In genomic region chr3:107414325-107414964, GRCh38 we compare ENCODE assay signal across 14 cellular contexts. TPM values are rescaled to one million over a fixed set of nuclear protein-coding genes. Genes with fewer than 3 reads are reported as not detected.
DNase-seq lines count a peak whose midpoint lies in the region; ATAC-seq and TF ChIP-seq lines count a peak whose summit lies in the region.
"Had no signal": no experiment of that assay in that cellular context is flagged by ENCODE, and none has a peak within 500 bp of the region (broad histone marks: within the 10 kb centered on the region; RNA-seq: fewer than 3 reads in every experiment).

No MANE protein-coding gene starts in this region.

- no peaks in the 10 kb centered on the region for H3K36me3 ChIP-seq in naive thymus-derived CD4-positive, alpha-beta T cell (ENCODE audit: control insufficient read depth in 2 of 3, insufficient read depth in 3 of 3, low read length in 3 of 3)
- H3K36me3 ChIP-seq in GM23338 (ENCODE audit: insufficient read depth), result no peaks in the 10 kb centered on the region

- H3K4me3 Mint-ChIP-seq in naive thymus-derived CD4-positive, alpha-beta T cell, result peak overlapping the region in 1 of 10 donors; percentile 47
- H3K4me3 Mint-ChIP-seq in Calu3 (ENCODE audit: low read depth, unreplicated experiment) (no peak overlapping the region), GM23338 (no peak overlapping the region)
- H3K4me3 Mint-ChIP-seq: brain had no signal

- H3K9me2 ChIP-seq in GM23338 (ENCODE audit: insufficient read depth), result no peaks in the 10 kb centered on the region

- no peak for DNase-seq in activated CD4-positive, CD25-positive, alpha-beta regulatory T cell (lab: John Stamatoyannopoulos, UW)
- DNase-seq in naive thymus-derived CD4-positive, alpha-beta T cell, result peak in 3 of 9 donors; percentile 3 to 19 (median 13)
- DNase-seq in Calu3, result no peak
- DNase-seq in GM23338 (ENCODE audit: low spot score), result no peak
- DNase-seq in amniotic stem cell (lab: John Stamatoyannopoulos, UW), result no peak
- DNase-seq: NCI-H345 had no signal

- peaks cover 0 to 14% (median 10%) of the 10 kb centered on the region in 7 donors for H3K4me1 Mint-ChIP-seq in naive thymus-derived CD4-positive, alpha-beta T cell
- peaks cover 18% of the 10 kb centered on the region for H3K4me1 Mint-ChIP-seq in Calu3 (ENCODE audit: low read depth, unreplicated experiment)
- no peaks in the 10 kb centered on the region; the same call in 2 of the 3 replicates for H3K4me1 Mint-ChIP-seq in GM23338

- POLR2A ChIA-PET in naive thymus-derived CD4-positive, alpha-beta T cell (lab: Charles Lee), result no interaction called here

- H3K4me3 ChIP-seq in naive thymus-derived CD4-positive, alpha-beta T cell (ENCODE audit: low read length), result no peak overlapping the region
- H3K4me3 ChIP-seq in GM23338, result no peak overlapping the region

- H3K27me3 Mint-ChIP-seq in naive thymus-derived CD4-positive, alpha-beta T cell, result peaks cover 0 to 14% (median 7%) of the 10 kb centered on the region in 5 donors
- no peaks in the 10 kb centered on the region for H3K27me3 Mint-ChIP-seq in Calu3 (ENCODE audit: unreplicated experiment)
- H3K27me3 Mint-ChIP-seq in GM23338 (ENCODE audit: insufficient read depth, low read depth, poor library complexity), result peaks cover 3% of the 10 kb centered on the region
- H3K27me3 Mint-ChIP-seq: brain, IgD-negative memory B cell had no signal

- H2AFZ ChIP-seq in GM23338, result no peak overlapping the region

- H3F3A ChIP-seq in GM23338 (replicated peaks; ENCODE audit: low read depth), result no peaks in the 10 kb centered on the region

- intact Hi-C loops in naive thymus-derived CD4-positive, alpha-beta T cell (cut with micrococcal nuclease), result no loop called here
- intact Hi-C loops in Calu3 (cut with micrococcal nuclease; ENCODE audit: unreplicated experiment), result no loop called here

- no peaks in the 10 kb centered on the region for H4K20me1 ChIP-seq in GM23338 (replicated peaks; ENCODE audit: insufficient read depth)

- peaks cover 0 to 3% of the 10 kb centered on the region in 2 donors for H3K27me3 ChIP-seq in naive thymus-derived CD4-positive, alpha-beta T cell (ENCODE audit: control insufficient read depth in 2 of 2, insufficient read depth in 2 of 2, low read length in 2 of 2)
- no peaks in the 10 kb centered on the region for H3K27me3 ChIP-seq in GM23338 (ENCODE audit: insufficient read depth)

- H3K9me3 Mint-ChIP-seq in naive thymus-derived CD4-positive, alpha-beta T cell, result peaks cover 0 to 19% (median 6%) of the 10 kb centered on the region in 11 donors
- no peaks in the 10 kb centered on the region for H3K9me3 Mint-ChIP-seq in Calu3 (ENCODE audit: low read depth, unreplicated experiment)
- peaks cover 2% of the 10 kb centered on the region for H3K9me3 Mint-ChIP-seq in GM23338

- no peaks in the 10 kb centered on the region for H3K4me1 ChIP-seq in naive thymus-derived CD4-positive, alpha-beta T cell (ENCODE audit: control insufficient read depth in 2 of 2, insufficient read depth in 2 of 2, low read length in 2 of 2)
- no peaks in the 10 kb centered on the region for H3K4me1 ChIP-seq in GM23338 (ENCODE audit: insufficient read depth)

- H3K9me3 ChIP-seq in naive thymus-derived CD4-positive, alpha-beta T cell (ENCODE audit: control insufficient read depth in 2 of 3, low read length in 3 of 3), result peaks cover 0 to 2% (median 0%) of the 10 kb centered on the region in 3 experiments

- peak overlapping the region in 2 of 9 donors; percentile 43 to 61 for H3K27ac Mint-ChIP-seq in naive thymus-derived CD4-positive, alpha-beta T cell
- H3K27ac Mint-ChIP-seq in Calu3 (ENCODE audit: unreplicated experiment), result no peak overlapping the region
- H3K27ac Mint-ChIP-seq in GM23338, result no peak overlapping the region
- H3K27ac Mint-ChIP-seq: brain, IgD-negative memory B cell had no signal

- ATAC-seq in activated CD4-positive, CD25-positive, alpha-beta regulatory T cell treated with anti-CD3 and anti-CD28 coated beads, Interleukin-2, amount 50 U/mL, for 24 hours, result peak; percentile 68 to 76
- ATAC-seq in GM21737 (IDR thresholded peaks at IDR 0.05; ENCODE audit: unreplicated experiment), result peak; percentile 86
- peak; percentile 95 for ATAC-seq in HG03354 (IDR thresholded peaks at IDR 0.05; ENCODE audit: poor library complexity, severe bottlenecking, unreplicated experiment)
- ATAC-seq in naive thymus-derived CD4-positive, alpha-beta T cell, result peak; percentile 45
- no peak for ATAC-seq in GM23338

- BruUV-seq in Calu3 (replicated peaks; lab: Mats Ljungman, UMichigan), result no TSS peak

- H3K79me2 ChIP-seq in GM23338 (replicated peaks; ENCODE audit: insufficient read depth), result no peaks in the 10 kb centered on the region

- TF ChIP-seq CTCF in Calu3 (IDR thresholded peaks at IDR 0.05; ENCODE audit: unreplicated experiment), result no peak
- TF ChIP-seq CTCF in GM23338 (conservative IDR thresholded peaks at IDR 0.05; ENCODE audit: low read depth in 2 of 2), result no peak

- no peak overlapping the region for H3K27ac ChIP-seq in naive thymus-derived CD4-positive, alpha-beta T cell (ENCODE audit: low read depth, low read length)
- H3K27ac ChIP-seq in GM23338 (ENCODE audit: low read depth), result no peak overlapping the region
- H3K27ac ChIP-seq: 22Rv1, epithelial cell of prostate had no signal

- CTCF ChIA-PET in naive thymus-derived CD4-positive, alpha-beta T cell (lab: Charles Lee), result no interaction called here
- CTCF ChIA-PET in Calu3 (lab: Charles Lee), result no interaction called here

- H3K4me2 ChIP-seq in GM23338, result no peak overlapping the region

- H3K36me3 Mint-ChIP-seq in naive thymus-derived CD4-positive, alpha-beta T cell, result peaks cover 0 to 14% (median 0%) of the 10 kb centered on the region in 5 donors
- H3K36me3 Mint-ChIP-seq in Calu3 (ENCODE audit: insufficient read depth, unreplicated experiment) (peaks cover 5% of the 10 kb centered on the region), GM23338 (ENCODE audit: low read depth) (peaks cover 1% of the 10 kb centered on the region; the same call in 2 of the 3 replicates)
- H3K36me3 Mint-ChIP-seq: IgD-negative memory B cell had no signal

TF ChIP-seq in GM23338, 12 proteins besides CTCF, POLR2A, EP300 and RAD21 (continues in another document):
- TF ChIP-seq NANOG (IDR thresholded peaks at IDR 0.05; ENCODE audit: borderline replicate concordance) (no peak), ZNF462 (CRISPR knock-in tag; IDR thresholded peaks at IDR 0.05) (no peak), ZNF331 (CRISPR knock-in tag; IDR thresholded peaks at IDR 0.05; ENCODE audit: low read depth) (no peak)

RNA-seq across cellular contexts. Expression of gene CCDC54, which starts 37.2 kb away (rescaled TPM):
- not detected for total RNA-seq in naive thymus-derived CD4-positive, alpha-beta T cell
- not detected for polyA plus RNA-seq in naive thymus-derived CD4-positive, alpha-beta T cell
- total RNA-seq in Calu3 (2022), result not detected in 2 replicates
- total RNA-seq in GM23338 (2014; rRNA removed; shearing (Covaris generic)), result not detected in 2 replicates
- polyA plus RNA-seq in GM23338 (2016; fragmentation: Nextera tagmentation; extraction: Ambion mirVana), result not detected in 2 replicates
- total RNA-seq: activated CD8-positive, alpha-beta memory T cell treated with anti-CD3 and anti-CD28 coated beads for 36 hours had no signal
- polyA plus RNA-seq: IgD-negative memory B cell had no signal
